ENCODE assay signal across 8 cellular contexts in the genomic region with DNA sequence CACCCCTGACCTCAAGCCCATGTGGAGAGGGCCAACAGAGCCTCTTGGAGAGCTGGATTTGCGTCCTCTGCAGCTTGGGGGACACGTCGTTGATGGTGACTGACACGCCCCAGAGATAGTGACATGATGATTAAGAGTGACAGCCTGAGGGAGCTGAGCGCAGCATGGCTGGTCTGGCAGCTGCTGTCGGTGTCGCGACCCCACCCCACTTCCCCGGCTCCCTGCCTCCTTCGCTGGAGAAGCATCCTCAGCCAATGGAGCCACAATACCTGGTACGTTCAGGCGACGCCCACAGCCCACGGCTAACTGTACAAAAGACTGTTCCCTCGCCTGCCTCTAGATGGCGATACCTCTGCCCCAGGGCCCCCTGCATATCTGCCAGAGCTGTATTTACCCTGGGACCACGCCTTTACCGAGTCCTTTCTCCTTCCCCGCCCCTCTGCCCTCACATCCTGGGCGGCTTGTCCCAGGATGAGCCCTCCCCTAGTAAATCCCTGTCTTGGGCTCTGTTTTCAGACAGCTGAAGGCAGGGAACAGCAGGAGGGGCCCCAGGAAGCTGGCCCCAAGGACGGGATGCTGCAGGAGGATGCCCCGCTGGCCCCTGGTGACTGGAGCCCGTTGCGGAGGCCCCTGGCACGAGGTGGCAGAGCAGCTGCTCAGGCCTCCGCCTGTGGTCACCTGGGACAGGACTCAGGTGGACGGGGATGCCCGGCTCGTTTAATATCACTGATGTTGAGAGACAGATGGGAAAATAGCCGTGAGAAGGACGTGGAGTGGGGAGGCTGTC.
DNase-seq lines count a peak whose midpoint lies in the region; ATAC-seq and TF ChIP-seq lines count a peak whose summit lies in the region.

No MANE protein-coding gene starts in this region.

- H3K4me3 Mint-ChIP-seq in activated CD8-positive, alpha-beta memory T cell treated with anti-CD3 and anti-CD28 coated beads, Interleukin-2, amount 10 ng/mL, durations not matched to agents 7 days and 5 days = no peak overlapping the region
- H3K4me3 Mint-ChIP-seq in endothelial cell (ENCODE audit: unreplicated experiment) = peak overlapping the region; percentile 47

- peak; percentile 91 for ATAC-seq in activated CD8-positive, alpha-beta memory T cell treated with anti-CD3 and anti-CD28 coated beads, Interleukin-2, amount 10 ng/mL, durations not matched to agents 7 days and 5 days
- no peak for ATAC-seq in GM19455 (IDR thresholded peaks at IDR 0.05; ENCODE audit: unreplicated experiment)

- peak; percentile 62 for TF ChIP-seq CTCF in endothelial cell (IDR thresholded peaks at IDR 0.05; ENCODE audit: unreplicated experiment)

- H3K4me1 Mint-ChIP-seq in activated CD8-positive, alpha-beta memory T cell treated with anti-CD3 and anti-CD28 coated beads, Interleukin-2, amount 10 ng/mL, durations not matched to agents 7 days and 5 days = peaks cover 17% of the 10 kb centered on the region
- no peaks in the 10 kb centered on the region for H3K4me1 Mint-ChIP-seq in endothelial cell (ENCODE audit: unreplicated experiment)

- CTCF ChIA-PET in activated CD8-positive, alpha-beta memory T cell treated with anti-CD3 and anti-CD28 coated beads, Interleukin-2, amount 10 ng/mL, durations not matched to agents 7 days and 5 days (lab: Charles Lee) = interaction anchor here (0.7 to 2.9 kb wide), 62 partner anchors 8 to 595 kb away, joined by 3 to 38 read pairs (median 4); a partner anchor contains a TSS

- H3K27me3 Mint-ChIP-seq in activated CD8-positive, alpha-beta memory T cell treated with anti-CD3 and anti-CD28 coated beads, Interleukin-2, amount 10 ng/mL, durations not matched to agents 7 days and 5 days = peaks cover 34% of the 10 kb centered on the region
- peaks cover 8% of the 10 kb centered on the region for H3K27me3 Mint-ChIP-seq in endothelial cell (ENCODE audit: unreplicated experiment)

- DNase-seq in EL (peak; percentile 69), HPDE6-E6E7 (ENCODE audit: extremely low spot score) (peak; percentile 79), NOMO-1 treated with DMSO at 0.1 percent for 48 hours (lab: John Stamatoyannopoulos, UW; ENCODE audit: unreplicated experiment) (peak; percentile 83), endothelial cell (ENCODE audit: low spot score) (peak; percentile 80), midbrain (lab: John Stamatoyannopoulos, UW) (peak; percentile 7)
- peak; percentile 80 for DNase-seq in activated CD8-positive, alpha-beta memory T cell treated with anti-CD3 and anti-CD28 coated beads, Interleukin-2, amount 10 ng/mL, durations not matched to agents 7 days and 5 days
- DNase-seq in stimulated activated CD8-positive, alpha-beta memory T cell treated with anti-CD3 and anti-CD28 coated beads, Interleukin-2, amount 100 ng/mL, for 1 hour (ENCODE audit: low read depth in 2 of 2) = peak; percentile 31 to 37

- H3K36me3 Mint-ChIP-seq in activated CD8-positive, alpha-beta memory T cell treated with anti-CD3 and anti-CD28 coated beads, Interleukin-2, amount 10 ng/mL, durations not matched to agents 7 days and 5 days = no peaks in the 10 kb centered on the region
- H3K36me3 Mint-ChIP-seq in endothelial cell (ENCODE audit: low read depth, unreplicated experiment) = no peaks in the 10 kb centered on the region

- no peak overlapping the region for H3K27ac Mint-ChIP-seq in activated CD8-positive, alpha-beta memory T cell treated with anti-CD3 and anti-CD28 coated beads, Interleukin-2, amount 10 ng/mL, durations not matched to agents 7 days and 5 days
- H3K27ac Mint-ChIP-seq in endothelial cell (ENCODE audit: unreplicated experiment) = no peak overlapping the region

- no peaks in the 10 kb centered on the region for H3K9me3 Mint-ChIP-seq in activated CD8-positive, alpha-beta memory T cell treated with anti-CD3 and anti-CD28 coated beads, Interleukin-2, amount 10 ng/mL, durations not matched to agents 7 days and 5 days (ENCODE audit: low read depth)
- no peaks in the 10 kb centered on the region for H3K9me3 Mint-ChIP-seq in endothelial cell (ENCODE audit: unreplicated experiment)

Comparison
In these comparisons a context has a peak if more than half of its experiments do, and no peak if none do; other contexts are left out.
1. DNase-seq: peak in every context shown above with its lines; median percentile 83 in NOMO-1 treated with DMSO at 0.1 percent for 48 hours; 80 in activated CD8-positive, alpha-beta memory T cell treated with anti-CD3 and anti-CD28 coated beads, Interleukin-2, amount 10 ng/mL, durations not matched to agents 7 days and 5 days; 80 in endothelial cell; 79 in HPDE6-E6E7; 69 in EL; 34 in stimulated activated CD8-positive, alpha-beta memory T cell treated with anti-CD3 and anti-CD28 coated beads, Interleukin-2, amount 100 ng/mL, for 1 hour; 7 in midbrain.